10 cellular contexts compared by ENCODE assay signal in the genomic region with DNA sequence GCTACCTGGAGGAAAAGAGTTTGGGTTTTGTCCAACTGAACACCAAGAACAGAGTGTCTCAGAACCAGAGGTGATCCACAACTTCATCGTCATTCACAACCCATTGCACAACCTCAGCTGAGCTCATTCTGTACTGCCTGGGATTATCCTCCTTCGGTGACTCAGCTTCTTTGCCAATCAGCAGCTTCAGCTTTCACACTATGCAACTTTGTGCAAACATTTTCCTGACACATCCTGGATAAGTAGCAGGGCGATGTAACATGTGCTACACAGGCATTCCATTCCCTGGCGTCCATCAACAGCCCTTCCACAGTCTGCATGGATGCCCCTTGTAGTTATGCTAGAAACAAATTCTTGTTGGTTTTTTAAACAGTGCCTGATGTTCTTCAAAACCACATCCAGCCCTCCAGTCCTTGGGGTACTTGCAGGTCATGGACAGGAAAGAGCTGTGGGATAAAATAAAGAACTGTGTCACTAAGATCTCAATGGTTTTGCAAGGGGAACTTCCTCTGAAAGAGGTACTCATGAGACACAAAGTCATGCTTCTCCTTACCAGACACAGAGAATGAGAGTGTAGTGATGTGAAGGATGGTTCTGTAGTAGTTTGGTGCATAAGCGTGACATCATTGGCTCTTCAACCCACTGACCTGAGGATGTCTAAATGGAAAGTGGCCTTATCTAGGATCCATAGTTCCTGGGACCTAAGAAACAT.
DNase-seq lines count a peak whose midpoint lies in the region; ATAC-seq, FAIRE-seq and TF ChIP-seq lines count a peak whose summit lies in the region.
"Had no signal": no experiment of that assay in that cellular context is flagged by ENCODE, and none has a peak within 500 bp of the region (broad histone marks: within the 10 kb centered on the region; RNA-seq: fewer than 3 reads in every experiment).

No MANE protein-coding gene starts in this region.

- no peaks in the 10 kb centered on the region for H3K4me1 Mint-ChIP-seq in effector memory CD8-positive, alpha-beta T cell (ENCODE audit: low read depth in 2 of 2)
- H3K4me1 Mint-ChIP-seq: nephron had no signal

- H3K9me3 Mint-ChIP-seq in effector memory CD8-positive, alpha-beta T cell = peaks cover 0 to 7% of the 10 kb centered on the region in 2 donors

- H3K27me3 Mint-ChIP-seq in effector memory CD8-positive, alpha-beta T cell = no peaks in the 10 kb centered on the region

- no peak for TF ChIP-seq CTCF in left ventricle myocardium inferior (IDR thresholded peaks at IDR 0.05; ENCODE audit: borderline replicate concordance)
- TF ChIP-seq CTCF in foreskin keratinocyte (conservative IDR thresholded peaks at IDR 0.05) = no peak

- peak; percentile 87 for ATAC-seq in Right ventricle myocardium inferior
- peak; percentile 96 for ATAC-seq in foreskin keratinocyte
- ATAC-seq in effector memory CD8-positive, alpha-beta T cell (replicated peaks) = no peak

- no peak for FAIRE-seq in urothelium cell line (lab: Jason Lieb, UNC)

- no peak overlapping the region for H3K4me3 ChIP-seq in left ventricle myocardium inferior
- H3K4me3 ChIP-seq: SK-N-MC had no signal

- DNase-seq in Right ventricle myocardium inferior (ENCODE audit: missing footprints) = no peak
- DNase-seq in left ventricle myocardium inferior = no peak
- peak; percentile 3 for DNase-seq in SW480 (ENCODE audit: low spot score)
- peak; percentile 92 to 97 for DNase-seq in foreskin keratinocyte
- DNase-seq in urothelium cell line (ENCODE audit: low spot score) = peak; percentile 29
- no peak for DNase-seq in T-helper 9 cell
- DNase-seq in NCI-H69 (lab: John Stamatoyannopoulos, UW) = no peak
- no peak for DNase-seq in effector memory CD8-positive, alpha-beta T cell

- H3K27ac Mint-ChIP-seq in effector memory CD8-positive, alpha-beta T cell = no peak overlapping the region
- H3K27ac Mint-ChIP-seq: nephron had no signal

- H3K4me1 ChIP-seq in left ventricle myocardium inferior = no peaks in the 10 kb centered on the region
- H3K4me1 ChIP-seq in foreskin keratinocyte = peaks cover 16% of the 10 kb centered on the region

- H3K27me3 ChIP-seq in left ventricle myocardium inferior (ENCODE audit: low read depth) = no peaks in the 10 kb centered on the region
- no peaks in the 10 kb centered on the region for H3K27me3 ChIP-seq in foreskin keratinocyte

- intact Hi-C loops in Right ventricle myocardium inferior (cut with DNase I) = no loop called here
- intact Hi-C loops in left ventricle myocardium inferior (cut with micrococcal nuclease) = no loop called here

- no peaks in the 10 kb centered on the region for H3K36me3 Mint-ChIP-seq in effector memory CD8-positive, alpha-beta T cell (ENCODE audit: insufficient read depth)

- H3K4me3 Mint-ChIP-seq in effector memory CD8-positive, alpha-beta T cell = no peak overlapping the region
- H3K4me3 Mint-ChIP-seq: nephron had no signal

- no peak overlapping the region for H3K27ac ChIP-seq in left ventricle myocardium inferior (replicated peaks)
- no peak overlapping the region for H3K27ac ChIP-seq in foreskin keratinocyte
- H3K27ac ChIP-seq: SK-N-MC had no signal

- no peaks in the 10 kb centered on the region for H3K36me3 ChIP-seq in left ventricle myocardium inferior

- no peaks in the 10 kb centered on the region for H3K9me3 ChIP-seq in left ventricle myocardium inferior (replicated peaks)

Comparison
In these comparisons a context has a peak if more than half of its experiments do, and no peak if none do; other contexts are left out.
1. DNase-seq: peak in SW480 (single experiment), foreskin keratinocyte (2 of 2) and urothelium cell line (single experiment); none in Right ventricle myocardium inferior (single experiment), left ventricle myocardium inferior (single experiment), T-helper 9 cell (single experiment), NCI-H69 (single experiment) and effector memory CD8-positive, alpha-beta T cell (0 of 3).